Comparison of ENCODE assay signal across 8 cellular contexts in genomic region chr2:217610411-217610814, GRCh38.
DNase-seq lines count a peak whose midpoint lies in the region; ATAC-seq, FAIRE-seq and TF ChIP-seq lines count a peak whose summit lies in the region.

No MANE protein-coding gene starts in this region.

- peak; percentile 39 for ATAC-seq in GM18907 (IDR thresholded peaks at IDR 0.05; ENCODE audit: unreplicated experiment)

- no peak for TF ChIP-seq CTCF in HFFc6 (IDR thresholded peaks at IDR 0.05)

- H3K36me3 Mint-ChIP-seq in HFFc6 (ENCODE audit: low read depth): no peaks in the 10 kb centered on the region

- H3K4me3 Mint-ChIP-seq in HFFc6: no peak overlapping the region

- H3K27ac Mint-ChIP-seq in HFFc6: no peak overlapping the region

- no peaks in the 10 kb centered on the region for H3K4me1 Mint-ChIP-seq in HFFc6 (ENCODE audit: low read depth)

- H3K9me3 Mint-ChIP-seq in HFFc6: no peaks in the 10 kb centered on the region

- intact Hi-C loops in cardiac septum (cut with DNase I): no loop called here

- peaks cover 39% of the 10 kb centered on the region for H3K27me3 Mint-ChIP-seq in HFFc6 (ENCODE audit: insufficient read depth)

- peak; percentile 98 for DNase-seq in NCI-H510A (lab: John Stamatoyannopoulos, UW)
- DNase-seq in activated gamma-delta T cell treated with anti-CD3 and anti-CD28 coated beads, Interleukin-2, amount 50 U/mL, for 16 hours (ENCODE audit: low read depth): peak; percentile 3
- peak; percentile 48 for DNase-seq in stimulated activated CD4-positive, alpha-beta T cell treated with anti-CD3 and anti-CD28 coated beads, Interleukin-4, amount 100 ng/mL, for 24 hours
- DNase-seq in HUDEP-2 (lab: John Stamatoyannopoulos, UW; ENCODE audit: unreplicated experiment in 76 of 76): no peak
- no peak for DNase-seq in urothelium cell line (ENCODE audit: low spot score)
- no peak for DNase-seq in cardiac septum (ENCODE audit: low spot score)
- no peak for DNase-seq in HFFc6

- no peak for FAIRE-seq in urothelium cell line (lab: Jason Lieb, UNC)

Comparison
In these comparisons a context has a peak if more than half of its experiments do, and no peak if none do; other contexts are left out.
1. DNase-seq: peak in NCI-H510A (single experiment), activated gamma-delta T cell treated with anti-CD3 and anti-CD28 coated beads, Interleukin-2, amount 50 U/mL, for 16 hours (single experiment) and stimulated activated CD4-positive, alpha-beta T cell treated with anti-CD3 and anti-CD28 coated beads, Interleukin-4, amount 100 ng/mL, for 24 hours (single experiment); none in HUDEP-2 (0 of 76), urothelium cell line (single experiment), cardiac septum (single experiment) and HFFc6 (single experiment).